11 cellular contexts compared by ENCODE assay signal in genomic region chr9:131673068-131673467, GRCh38.
DNase-seq lines count a peak whose midpoint lies in the region; ATAC-seq and TF ChIP-seq lines count a peak whose summit lies in the region.
"Had no signal": no experiment of that assay in that cellular context is flagged by ENCODE, and none has a peak within 500 bp of the region (broad histone marks: within the 10 kb centered on the region; RNA-seq: fewer than 3 reads in every experiment).

No MANE protein-coding gene starts in this region.

- no peak for ATAC-seq in stimulated activated naive CD8-positive, alpha-beta T cell treated with anti-CD3 and anti-CD28 coated beads, Interleukin-15, Interleukin-2, amounts not matched to agents 100 U/mL and 50 U/mL, for 24 hours
- ATAC-seq in natural killer cell: no peak
- ATAC-seq in GM18868 (IDR thresholded peaks at IDR 0.05; ENCODE audit: unreplicated experiment): no peak
- ATAC-seq in HG02973 (IDR thresholded peaks at IDR 0.05; ENCODE audit: unreplicated experiment): no peak
- ATAC-seq: pancreas had no signal

- intact Hi-C loops in natural killer cell (cut with micrococcal nuclease): no loop called here

- no peaks in the 10 kb centered on the region for H3K9me3 Mint-ChIP-seq in stimulated activated naive CD8-positive, alpha-beta T cell treated with anti-CD3 and anti-CD28 coated beads, Interleukin-15, Interleukin-2, amounts not matched to agents 100 ng/mL and 50 ng/mL, for 24 hours
- H3K9me3 Mint-ChIP-seq in chondrocyte (ENCODE audit: low read depth): no peaks in the 10 kb centered on the region
- H3K9me3 Mint-ChIP-seq in natural killer cell: no peaks in the 10 kb centered on the region

- H3K27ac Mint-ChIP-seq in stimulated activated naive CD8-positive, alpha-beta T cell treated with anti-CD3 and anti-CD28 coated beads, Interleukin-15, Interleukin-2, amounts not matched to agents 100 ng/mL and 50 ng/mL, for 24 hours: peak overlapping the region; percentile 86
- H3K27ac Mint-ChIP-seq in chondrocyte (ENCODE audit: unreplicated experiment) (peak overlapping the region; percentile 57), natural killer cell (peak overlapping the region; percentile 82 to 99)

- no peak for DNase-seq in stimulated activated naive CD8-positive, alpha-beta T cell treated with anti-CD3 and anti-CD28 coated beads, Interleukin-15, Interleukin-2, amounts not matched to agents 100 U/mL and 50 U/mL, for 24 hours
- DNase-seq in chondrocyte (ENCODE audit: low spot score) (no peak), natural killer cell (no peak), NCI-H1417 treated with DMSO at 0.1 percent for 48 hours (lab: John Stamatoyannopoulos, UW) (no peak), NCI-H82 treated with DMSO at 0.1 percent for 48 hours (lab: John Stamatoyannopoulos, UW; ENCODE audit: unreplicated experiment) (no peak)
- DNase-seq: NCI-H1092, NCI-H446 treated with DMSO at 0.1 percent for 48 hours, pancreas had no signal

- no peaks in the 10 kb centered on the region for H3K27me3 Mint-ChIP-seq in stimulated activated naive CD8-positive, alpha-beta T cell treated with anti-CD3 and anti-CD28 coated beads, Interleukin-15, Interleukin-2, amounts not matched to agents 100 ng/mL and 50 ng/mL, for 24 hours
- H3K27me3 Mint-ChIP-seq in chondrocyte (ENCODE audit: low read depth): no peaks in the 10 kb centered on the region
- no peaks in the 10 kb centered on the region for H3K27me3 Mint-ChIP-seq in natural killer cell (ENCODE audit: low read depth in 2 of 2)

- no peak for TF ChIP-seq CTCF in chondrocyte (IDR thresholded peaks at IDR 0.05)
- TF ChIP-seq CTCF in natural killer cell (IDR thresholded peaks at IDR 0.05): no peak

- no peak overlapping the region for H3K4me3 Mint-ChIP-seq in stimulated activated naive CD8-positive, alpha-beta T cell treated with anti-CD3 and anti-CD28 coated beads, Interleukin-15, Interleukin-2, amounts not matched to agents 100 ng/mL and 50 ng/mL, for 24 hours
- no peak overlapping the region for H3K4me3 Mint-ChIP-seq in chondrocyte (ENCODE audit: unreplicated experiment)
- no peak overlapping the region for H3K4me3 Mint-ChIP-seq in natural killer cell

- peaks cover 16% of the 10 kb centered on the region for H3K36me3 Mint-ChIP-seq in stimulated activated naive CD8-positive, alpha-beta T cell treated with anti-CD3 and anti-CD28 coated beads, Interleukin-15, Interleukin-2, amounts not matched to agents 100 ng/mL and 50 ng/mL, for 24 hours (ENCODE audit: low read depth)
- H3K36me3 Mint-ChIP-seq in chondrocyte (ENCODE audit: low read depth) (no peaks in the 10 kb centered on the region), natural killer cell (no peaks in the 10 kb centered on the region)

- peaks cover 100% of the 10 kb centered on the region for H3K4me1 Mint-ChIP-seq in stimulated activated naive CD8-positive, alpha-beta T cell treated with anti-CD3 and anti-CD28 coated beads, Interleukin-15, Interleukin-2, amounts not matched to agents 100 ng/mL and 50 ng/mL, for 24 hours (ENCODE audit: low read depth)
- peaks cover 98% of the 10 kb centered on the region for H3K4me1 Mint-ChIP-seq in chondrocyte (ENCODE audit: low read depth)
- peaks cover 83 to 93% of the 10 kb centered on the region in 2 donors for H3K4me1 Mint-ChIP-seq in natural killer cell
